Comparison of ENCODE assay signal across 8 cellular contexts in genomic region chr10:109956454-109957091, GRCh38. TPM values are rescaled to one million over a fixed set of nuclear protein-coding genes. Genes with fewer than 3 reads are reported as not detected.
A peak's percentile ranks its signal among the peaks of the same experiment; 100 is the strongest.
DNase-seq lines count a peak whose midpoint lies in the region; ATAC-seq and TF ChIP-seq lines count a peak whose summit lies in the region.

No MANE protein-coding gene starts in this region.

- H3K36me3 ChIP-seq in BJ (ENCODE audit: control insufficient read depth, insufficient read depth, low read length) (no peaks in the 10 kb centered on the region), HEK293 (ENCODE audit: control insufficient read depth in 2 of 2, insufficient read depth in 1 of 2, low read length in 2 of 2) (no peaks in the 10 kb centered on the region), upper lobe of left lung (no peaks in the 10 kb centered on the region)

- H3K36me3 Mint-ChIP-seq in immature natural killer cell: no peaks in the 10 kb centered on the region

- TF ChIP-seq CTCF in BJ (IDR thresholded peaks at IDR 0.05; ENCODE audit: insufficient read depth, low read depth, low read length): peak; percentile 61
- TF ChIP-seq CTCF in GM12875 (IDR thresholded peaks at IDR 0.05; ENCODE audit: borderline replicate concordance, insufficient read depth, low read depth, low read length): peak; percentile 78
- TF ChIP-seq CTCF in HEK293 (tag by site-specific recombination; IDR thresholded peaks at IDR 0.05): no peak
- TF ChIP-seq CTCF in upper lobe of left lung (IDR thresholded peaks at IDR 0.05): peak in 5 of 6 experiments; percentile 31 to 49 (median 40)

- POLR2A ChIA-PET in BJ (lab: Charles Lee): no interaction called here
- POLR2A ChIA-PET in HEK293 (lab: Yijun Ruan, JAX): no interaction called here

- H3K4me1 Mint-ChIP-seq in immature natural killer cell: peaks cover 6% of the 10 kb centered on the region in 2 donors

- H3K27ac Mint-ChIP-seq in immature natural killer cell: no peak overlapping the region

- no peaks in the 10 kb centered on the region for H3K9me3 ChIP-seq in HEK293 (ENCODE audit: control insufficient read depth, insufficient read depth, low read depth, low read length)
- no peaks in the 10 kb centered on the region for H3K9me3 ChIP-seq in upper lobe of left lung

- peak in 1 of 2 donors; percentile 68 for ATAC-seq in upper lobe of left lung (ENCODE audit: low FRiP score in 2 of 2)

- CTCF ChIA-PET in BJ (lab: Yijun Ruan, JAX): interaction anchor here (1.2 to 2.0 kb wide), 6 partner anchors 9 to 181 kb away, joined by 3 to 5 read pairs (median 4); partner anchors contain the start of gene ADD3
- CTCF ChIA-PET in HEK293 (lab: Yijun Ruan, JAX): interaction anchor here (0.6 to 2.7 kb wide), 17 partner anchors 8 to 382 kb away, joined by 3 to 18 read pairs (median 3); no protein-coding TSS in a partner anchor

- H3K4me1 ChIP-seq in HEK293 (ENCODE audit: control insufficient read depth, insufficient read depth, low read length) (peaks cover 10% of the 10 kb centered on the region), upper lobe of left lung (no peaks in the 10 kb centered on the region)

- H3K27me3 ChIP-seq in BJ (ENCODE audit: control insufficient read depth, insufficient read depth, low read length) (peaks cover 2% of the 10 kb centered on the region; the same call in 1 of the 2 replicates), upper lobe of left lung (no peaks in the 10 kb centered on the region)

- H3K27me3 Mint-ChIP-seq in immature natural killer cell (ENCODE audit: low read depth in 3 of 3): peaks cover 0 to 5% (median 4%) of the 10 kb centered on the region in 3 donors

- H3K27ac ChIP-seq in HEK293 (ENCODE audit: extremely low read depth, low read depth, low read length) (no peak overlapping the region), upper lobe of left lung (no peak overlapping the region)

- no peaks in the 10 kb centered on the region for H3K9me3 Mint-ChIP-seq in immature natural killer cell

- H3K4me3 ChIP-seq in BJ (ENCODE audit: low read depth, low read length) (no peak overlapping the region), GM12875 (ENCODE audit: low read depth, low read length) (no peak overlapping the region), HEK293 (ENCODE audit: low read depth, low read length) (no peak overlapping the region), upper lobe of left lung (no peak overlapping the region)

- no peak for TF ChIP-seq EP300 in upper lobe of left lung (IDR thresholded peaks at IDR 0.05)

- WGBS in upper lobe of left lung, 2 donors: 96 to 97% methylated on average over 2 of the region's 2 CpGs

- no peak for DNase-seq in BJ (ENCODE audit: low read depth)
- DNase-seq in LHCN-M2 (ENCODE audit: low read depth): peak; percentile 53
- peak; percentile 16 to 32 for DNase-seq in activated CD4-positive, alpha-beta T cell treated with anti-CD3 and anti-CD28 coated beads, Interleukin-2, amount 50 U/mL, for 48 hours
- peak in 2 of 3 donors; percentile 25 to 26 for DNase-seq in immature natural killer cell
- DNase-seq in upper lobe of left lung: no peak
- no peak for DNase-seq in hippocampal formation (lab: John Stamatoyannopoulos, UW)

- no peak overlapping the region for H3K4me3 Mint-ChIP-seq in immature natural killer cell

- TF ChIP-seq POLR2A in upper lobe of left lung (IDR thresholded peaks at IDR 0.05): no peak

TF ChIP-seq in HEK293, 187 proteins besides CTCF, POLR2A, EP300 and RAD21 (continues in another document):
- TF ChIP-seq KLF8 (tag by site-specific recombination; IDR thresholded peaks at IDR 0.05) (0 out of 2 replicates have a peak, but pooled peaks have one; percentile 29), ZBTB17 (tag by site-specific recombination; IDR thresholded peaks at IDR 0.05) (peak; percentile 67), ZNF16 (tag by site-specific recombination; IDR thresholded peaks at IDR 0.05; ENCODE audit: low read depth) (no peak), ZEB2 (tag by site-specific recombination; IDR thresholded peaks at IDR 0.05) (peak; percentile 24; the same call in 1 of the 2 replicates), ZNF558 (tag by site-specific recombination; IDR thresholded peaks at IDR 0.05) (no peak; the same call in 1 of the 2 replicates), TRIM28 (IDR thresholded peaks at IDR 0.05; ENCODE audit: borderline replicate concordance, low read length) (0 out of 2 replicates have a peak, but pooled peaks have one; percentile 26), YY2 (tag by site-specific recombination; IDR thresholded peaks at IDR 0.05) (peak; percentile 45; the same call in 1 of the 2 replicates), ZNF239 (tag by site-specific recombination; IDR thresholded peaks at IDR 0.05) (no peak), ZXDB (tag by site-specific recombination; IDR thresholded peaks at IDR 0.05) (peak; percentile 24; the same call in 1 of the 2 replicates), ATF2 (tag by site-specific recombination; IDR thresholded peaks at IDR 0.05; ENCODE audit: low read depth) (peak; percentile 58; the same call in 1 of the 2 replicates), ZNF626 (tag by site-specific recombination; IDR thresholded peaks at IDR 0.05) (no peak), ZNF112 (tag by site-specific recombination; IDR thresholded peaks at IDR 0.05) (no peak), SP3 (tag by site-specific recombination; IDR thresholded peaks at IDR 0.05) (peak; percentile 46), ZNF184 (tag by site-specific recombination; IDR thresholded peaks at IDR 0.05) (peak; percentile 45; the same call in 1 of the 2 replicates), YY1 (tag by site-specific recombination; IDR thresholded peaks at IDR 0.05) (peak; percentile 43; the same call in 1 of the 2 replicates), ZNF174 (tag by site-specific recombination; IDR thresholded peaks at IDR 0.05) (no peak), SP7 (tag by site-specific recombination; IDR thresholded peaks at IDR 0.05) (peak; percentile 43; the same call in 1 of the 2 replicates), ZSCAN30 (tag by site-specific recombination; IDR thresholded peaks at IDR 0.05) (0 out of 2 replicates have a peak, but pooled peaks have one; percentile 26), ZFP69B (tag by site-specific recombination; IDR thresholded peaks at IDR 0.05) (peak; percentile 100), ZNF660 (tag by site-specific recombination; IDR thresholded peaks at IDR 0.05) (peak; percentile 95), ZNF24 (tag by site-specific recombination; IDR thresholded peaks at IDR 0.05) (0 out of 2 replicates have a peak, but pooled peaks have one; percentile 47)
- TF ChIP-seq, protein P1, sequence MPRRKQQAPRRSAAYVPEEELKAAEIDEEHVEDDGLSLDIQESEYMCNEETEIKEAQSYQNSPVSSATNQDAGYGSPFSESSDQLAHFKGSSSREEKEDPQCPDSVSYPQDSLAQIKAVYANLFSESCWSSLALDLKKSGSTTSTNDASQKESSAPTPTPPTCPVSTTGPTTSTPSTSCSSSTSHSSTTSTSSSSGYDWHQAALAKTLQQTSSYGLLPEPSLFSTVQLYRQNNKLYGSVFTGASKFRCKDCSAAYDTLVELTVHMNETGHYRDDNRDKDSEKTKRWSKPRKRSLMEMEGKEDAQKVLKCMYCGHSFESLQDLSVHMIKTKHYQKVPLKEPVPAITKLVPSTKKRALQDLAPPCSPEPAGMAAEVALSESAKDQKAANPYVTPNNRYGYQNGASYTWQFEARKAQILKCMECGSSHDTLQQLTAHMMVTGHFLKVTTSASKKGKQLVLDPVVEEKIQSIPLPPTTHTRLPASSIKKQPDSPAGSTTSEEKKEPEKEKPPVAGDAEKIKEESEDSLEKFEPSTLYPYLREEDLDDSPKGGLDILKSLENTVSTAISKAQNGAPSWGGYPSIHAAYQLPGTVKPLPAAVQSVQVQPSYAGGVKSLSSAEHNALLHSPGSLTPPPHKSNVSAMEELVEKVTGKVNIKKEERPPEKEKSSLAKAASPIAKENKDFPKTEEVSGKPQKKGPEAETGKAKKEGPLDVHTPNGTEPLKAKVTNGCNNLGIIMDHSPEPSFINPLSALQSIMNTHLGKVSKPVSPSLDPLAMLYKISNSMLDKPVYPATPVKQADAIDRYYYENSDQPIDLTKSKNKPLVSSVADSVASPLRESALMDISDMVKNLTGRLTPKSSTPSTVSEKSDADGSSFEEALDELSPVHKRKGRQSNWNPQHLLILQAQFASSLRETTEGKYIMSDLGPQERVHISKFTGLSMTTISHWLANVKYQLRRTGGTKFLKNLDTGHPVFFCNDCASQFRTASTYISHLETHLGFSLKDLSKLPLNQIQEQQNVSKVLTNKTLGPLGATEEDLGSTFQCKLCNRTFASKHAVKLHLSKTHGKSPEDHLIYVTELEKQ (tag by site-specific recombination; IDR thresholded peaks at IDR 0.05; ENCODE audit: borderline replicate concordance): no peak

RNA-seq across cellular contexts. Expression of gene XPNPEP1, which starts 33.3 kb away (rescaled TPM):
- polyA plus RNA-seq in BJ (2011; rRNA removed): 108 and 173 TPM in 2 replicates
- polyA minus RNA-seq in BJ (2011; rRNA and poly(A)+ RNA removed): 210 and 311 TPM in 2 replicates
- total RNA-seq in LHCN-M2 (2014; rRNA removed): 117 and 125 TPM in 2 replicates
- polyA plus RNA-seq in LHCN-M2 (2012): 61.4 TPM
- polyA plus RNA-seq in immature natural killer cell: 10 to 100 TPM; 36.4 to 71.7 (median 57.7) TPM
- total RNA-seq in upper lobe of left lung: 100 to 1,000 TPM in 2 of 6 donors, 10 to 100 TPM in 4; 40.6 to 132 (median 57.8) TPM

RNA-seq across cellular contexts. Expression of gene ADD3, which starts 51.2 kb away (rescaled TPM):
- 52.0 and 96.2 TPM in 2 replicates for polyA plus RNA-seq in BJ (2011; rRNA removed)
- 44.0 and 67.4 TPM in 2 replicates for polyA minus RNA-seq in BJ (2011; rRNA and poly(A)+ RNA removed)
- total RNA-seq in LHCN-M2 (2014; rRNA removed): 66.1 and 148 TPM in 2 replicates
- polyA plus RNA-seq in LHCN-M2 (2012): 30.4 TPM
- 100 to 1,000 TPM; 336 to 513 (median 447) TPM for polyA plus RNA-seq in immature natural killer cell
- 100 to 1,000 TPM in 2 of 6 donors, 10 to 100 TPM in 4; 34.1 to 229 (median 61.0) TPM for total RNA-seq in upper lobe of left lung

Comparison
In these comparisons a context has a peak if more than half of its experiments do, and no peak if none do; other contexts are left out.
1. DNase-seq: peak in LHCN-M2 (single experiment), activated CD4-positive, alpha-beta T cell treated with anti-CD3 and anti-CD28 coated beads, Interleukin-2, amount 50 U/mL, for 48 hours (2 of 2) and immature natural killer cell (2 of 3); none in BJ (single experiment), upper lobe of left lung (0 of 2) and hippocampal formation (0 of 2).